3 cellular contexts compared by ENCODE assay signal in genomic region chr4:74670583-74670982, GRCh38.
TF ChIP-seq lines count a peak whose summit lies in the region.

No MANE protein-coding gene starts in this region.

TF ChIP-seq in A549, 52 proteins besides CTCF, POLR2A, EP300 and RAD21:
- TF ChIP-seq E2F6 (IDR thresholded peaks at IDR 0.05; ENCODE audit: borderline replicate concordance, low read depth), result no peak
- no peak for TF ChIP-seq CHD4 (IDR thresholded peaks at IDR 0.05; ENCODE audit: borderline replicate concordance)
- no peak for TF ChIP-seq SREBF2 (IDR thresholded peaks at IDR 0.05)
- no peak for TF ChIP-seq BCL3 (IDR thresholded peaks at IDR 0.05)
- TF ChIP-seq USF2 (IDR thresholded peaks at IDR 0.05), result no peak
- no peak for TF ChIP-seq MAX (IDR thresholded peaks at IDR 0.05)
- TF ChIP-seq NR3C1 (IDR thresholded peaks at IDR 0.05), result no peak
- no peak for TF ChIP-seq ZNF302 (CRISPR knock-in tag; IDR thresholded peaks at IDR 0.05)

TF ChIP-seq in HCT116, 20 proteins besides CTCF, POLR2A, EP300 and RAD21 (continued from another document):
- TF ChIP-seq EGR1 (IDR thresholded peaks at IDR 0.05; ENCODE audit: low read depth), result peak; percentile 29; the same call in 1 of the 2 replicates
- TF ChIP-seq EZH2 (IDR thresholded peaks at IDR 0.05), result no peak

TF ChIP-seq in K562, 482 proteins besides CTCF, POLR2A, EP300 and RAD21:
- no peak for TF ChIP-seq KDM5B (IDR thresholded peaks at IDR 0.05; ENCODE audit: insufficient replicate concordance, low read depth, low read length)
- no peak for TF ChIP-seq TCF7 (IDR thresholded peaks at IDR 0.05; ENCODE audit: borderline replicate concordance)
- TF ChIP-seq MAZ (CRISPR knock-in tag; conservative IDR thresholded peaks at IDR 0.05 in 1 of 2, IDR thresholded peaks at IDR 0.05 in 1 of 2), result 0 out of 4 replicates have a peak, but pooled peaks of 1 of the 2 experiments have one; percentile 8
